8 cellular contexts compared by ENCODE assay signal in the genomic region with DNA sequence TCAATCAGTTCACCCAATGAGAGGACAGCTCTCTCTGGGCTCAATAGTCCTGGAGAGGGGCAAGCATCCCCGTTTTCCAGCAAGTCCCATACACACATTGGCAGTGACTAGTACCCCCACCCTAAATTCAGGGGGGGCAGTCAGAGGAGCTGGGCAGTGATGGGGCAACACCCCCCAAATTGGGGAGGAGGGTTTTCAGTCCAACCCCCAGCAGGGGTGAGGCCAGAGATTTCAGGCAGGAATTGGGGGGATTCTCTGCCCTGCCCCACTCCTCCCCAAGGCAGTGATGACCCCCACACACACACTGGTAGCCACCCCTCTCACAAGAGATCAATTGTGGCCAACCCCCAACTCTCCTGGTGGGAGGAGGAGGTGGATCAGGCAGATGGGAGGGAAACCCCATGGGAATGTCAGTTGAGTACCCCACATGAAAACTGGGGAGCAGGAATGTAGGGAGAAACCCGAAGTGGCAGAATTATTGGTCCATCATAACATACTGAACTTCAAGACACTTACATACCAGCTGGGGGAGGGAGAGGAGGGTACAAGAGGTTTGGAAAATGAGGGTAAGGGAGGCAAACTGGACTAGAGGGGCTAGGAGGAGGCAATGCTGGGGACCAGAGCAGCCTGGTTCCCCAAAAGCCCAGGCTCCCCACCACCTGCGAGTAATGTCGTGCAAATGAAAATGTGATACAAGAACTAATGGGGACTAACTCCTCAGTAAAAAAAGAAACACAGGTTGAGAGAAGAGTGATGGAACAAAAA. TPM values are rescaled to one million over a fixed set of nuclear protein-coding genes. Genes with fewer than 3 reads are reported as not detected.
DNase-seq lines count a peak whose midpoint lies in the region; ATAC-seq and TF ChIP-seq lines count a peak whose summit lies in the region.

No MANE protein-coding gene starts in this region.

- peaks cover 28% of the 10 kb centered on the region for H3K27me3 Mint-ChIP-seq in GM23338 (ENCODE audit: insufficient read depth, low read depth, poor library complexity)
- no peaks in the 10 kb centered on the region for H3K27me3 Mint-ChIP-seq in activated CD8-positive, alpha-beta T cell treated with anti-CD3 and anti-CD28 coated beads for 36 hours

- WGBS in stomach, 5 donors, result 67 to 80% (median 70%) methylated on average over 4 of the region's 4 CpGs

- no peak for TF ChIP-seq POLR2A in stomach (IDR thresholded peaks at IDR 0.05)

- H3K27me3 ChIP-seq in GM23338 (ENCODE audit: insufficient read depth), result no peaks in the 10 kb centered on the region
- H3K27me3 ChIP-seq in stomach, result no peaks in the 10 kb centered on the region

- H3K27ac Mint-ChIP-seq in GM23338, result no peak overlapping the region
- H3K27ac Mint-ChIP-seq in activated CD8-positive, alpha-beta T cell treated with anti-CD3 and anti-CD28 coated beads for 36 hours, result peak overlapping the region; percentile 79

- no peaks in the 10 kb centered on the region for H3K9me3 Mint-ChIP-seq in GM23338
- H3K9me3 Mint-ChIP-seq in activated CD8-positive, alpha-beta T cell treated with anti-CD3 and anti-CD28 coated beads for 36 hours, result no peaks in the 10 kb centered on the region

- H3K4me3 ChIP-seq in GM23338 (no peak overlapping the region), stomach (peak overlapping the region in 1 of 4 donors; percentile 9)

- H3F3A ChIP-seq in GM23338 (replicated peaks; ENCODE audit: low read depth), result peaks cover 24% of the 10 kb centered on the region; the same call in 1 of the 2 replicates

- H3K36me3 ChIP-seq in GM23338 (ENCODE audit: insufficient read depth) (peaks cover 5% of the 10 kb centered on the region; the same call in 1 of the 2 replicates), stomach (peaks cover 18 to 41% (median 26%) of the 10 kb centered on the region in 4 donors)

- H3K4me2 ChIP-seq in GM23338, result no peak overlapping the region

- no peak for TF ChIP-seq EP300 in stomach (IDR thresholded peaks at IDR 0.05)

- peaks cover 26% of the 10 kb centered on the region for H3K36me3 Mint-ChIP-seq in GM23338 (ENCODE audit: low read depth)
- H3K36me3 Mint-ChIP-seq in activated CD8-positive, alpha-beta T cell treated with anti-CD3 and anti-CD28 coated beads for 36 hours (ENCODE audit: low read depth), result peaks cover 30% of the 10 kb centered on the region

- no peak overlapping the region for H2AFZ ChIP-seq in GM23338

- intact Hi-C loops in activated CD8-positive, alpha-beta T cell treated with anti-CD3 and anti-CD28 coated beads for 36 hours (cut with micrococcal nuclease), result no loop called here
- intact Hi-C loops in left ventricle myocardium superior (cut with micrococcal nuclease), result no loop called here
- intact Hi-C loops in stomach (cut with DNase I; ENCODE audit: low total_unique reads), result no loop called here

- no peaks in the 10 kb centered on the region for H3K9me3 ChIP-seq in stomach

- CTCF ChIA-PET in activated CD8-positive, alpha-beta T cell treated with anti-CD3 and anti-CD28 coated beads for 36 hours (lab: Charles Lee), result interaction anchor here (0.9 to 5.2 kb wide), 10 partner anchors 8 to 66 kb away, joined by 3 to 37 read pairs (median 10); a partner anchor contains a TSS

- no peak overlapping the region; the same call in 1 of the 2 replicates for H3K27ac ChIP-seq in GM23338 (ENCODE audit: low read depth)
- peak overlapping the region; percentile 19 to 100 (median 99) for H3K27ac ChIP-seq in stomach

- ATAC-seq in GM23338 (no peak), left ventricle myocardium superior (no peak), GM18502 (IDR thresholded peaks at IDR 0.05; ENCODE audit: poor library complexity, unreplicated experiment) (no peak), GM18868 (IDR thresholded peaks at IDR 0.05; ENCODE audit: unreplicated experiment) (no peak), GM21526 (IDR thresholded peaks at IDR 0.05; ENCODE audit: low FRiP score, unreplicated experiment) (no peak)
- ATAC-seq in activated CD8-positive, alpha-beta T cell treated with anti-CD3 and anti-CD28 coated beads for 36 hours, result no peak

- H3K4me1 Mint-ChIP-seq in GM23338, result peaks cover 35% of the 10 kb centered on the region
- H3K4me1 Mint-ChIP-seq in activated CD8-positive, alpha-beta T cell treated with anti-CD3 and anti-CD28 coated beads for 36 hours (ENCODE audit: low read depth), result peaks cover 60% of the 10 kb centered on the region

- peaks cover 14% of the 10 kb centered on the region; the same call in 1 of the 2 replicates for H3K79me2 ChIP-seq in GM23338 (replicated peaks; ENCODE audit: insufficient read depth)

- POLR2A ChIA-PET in activated CD8-positive, alpha-beta T cell treated with anti-CD3 and anti-CD28 coated beads for 36 hours (lab: Charles Lee), result interaction anchor here (1.0 to 22.8 kb wide), 7 partner anchors 8 to 89 kb away, joined by 3 to 476 read pairs (median 22); a partner anchor contains a TSS

- DNase-seq in GM23338 (ENCODE audit: low spot score) (no peak), left ventricle myocardium superior (peak; percentile 13), stomach (no peak), SIG-M5 (lab: John Stamatoyannopoulos, UW) (no peak)
- no peak for DNase-seq in activated CD8-positive, alpha-beta T cell treated with anti-CD3 and anti-CD28 coated beads for 36 hours

- no peaks in the 10 kb centered on the region for H3K9me2 ChIP-seq in GM23338 (ENCODE audit: insufficient read depth)

- peaks cover 5% of the 10 kb centered on the region for H4K20me1 ChIP-seq in GM23338 (replicated peaks; ENCODE audit: insufficient read depth)

- TF ChIP-seq CTCF in GM23338 (conservative IDR thresholded peaks at IDR 0.05; ENCODE audit: low read depth in 2 of 2) (no peak), stomach (IDR thresholded peaks at IDR 0.05) (no peak)
- no peak for TF ChIP-seq CTCF in activated CD8-positive, alpha-beta T cell treated with anti-CD3 and anti-CD28 coated beads for 36 hours (IDR thresholded peaks at IDR 0.05)

- H3K4me1 ChIP-seq in GM23338 (ENCODE audit: insufficient read depth) (peaks cover 32% of the 10 kb centered on the region), stomach (peaks cover 51 to 78% (median 64%) of the 10 kb centered on the region in 4 donors)

- peak overlapping the region; percentile 33; the same call in 1 of the 3 replicates for H3K4me3 Mint-ChIP-seq in GM23338
- H3K4me3 Mint-ChIP-seq in activated CD8-positive, alpha-beta T cell treated with anti-CD3 and anti-CD28 coated beads for 36 hours, result no peak overlapping the region

TF ChIP-seq in GM23338, 12 proteins besides CTCF, POLR2A, EP300 and RAD21 (continues in another document):
- TF ChIP-seq NANOG (IDR thresholded peaks at IDR 0.05; ENCODE audit: borderline replicate concordance) (no peak), STAT1 (IDR thresholded peaks at IDR 0.05; ENCODE audit: unreplicated experiment) (no peak)

RNA-seq across cellular contexts. Expression of a gene that starts 3.1 kb away (rescaled TPM):
- 6.9 and 9.8 TPM in 2 replicates for total RNA-seq in GM23338 (2014; rRNA removed; shearing (Covaris generic))
- 25.4 and 32.3 TPM in 2 replicates for polyA plus RNA-seq in GM23338 (2016; fragmentation: Nextera tagmentation; extraction: Ambion mirVana)
- total RNA-seq in activated CD8-positive, alpha-beta T cell treated with anti-CD3 and anti-CD28 coated beads for 36 hours, result 10 to 100 TPM; 30.0 to 33.7 TPM
- 62.3 TPM for total RNA-seq in left ventricle myocardium superior
- 100 to 1,000 TPM in 1 of 5 donors, 10 to 100 TPM in 2, 1 to 10 TPM in 2; 6.7 to 104 (median 17.3) TPM for total RNA-seq in stomach
- 10 to 100 TPM; 32.4 to 58.8 (median 43.1) TPM for polyA plus RNA-seq in stomach

RNA-seq across cellular contexts. Expression of a gene that starts 7.4 kb away (rescaled TPM):
- total RNA-seq in GM23338 (2014; rRNA removed; shearing (Covaris generic)), result 36.1 and 40.5 TPM in 2 replicates
- 12.2 and 12.4 TPM in 2 replicates for polyA plus RNA-seq in GM23338 (2016; fragmentation: Nextera tagmentation; extraction: Ambion mirVana)
- 100 to 1,000 TPM; 123 to 129 TPM for total RNA-seq in activated CD8-positive, alpha-beta T cell treated with anti-CD3 and anti-CD28 coated beads for 36 hours
- total RNA-seq in left ventricle myocardium superior, result 126 TPM
- total RNA-seq in stomach, result 100 to 1,000 TPM in 3 of 5 donors, 10 to 100 TPM in 2; 16.2 to 163 (median 137) TPM
- polyA plus RNA-seq in stomach, result 10 to 100 TPM; 47.2 to 69.4 (median 66.7) TPM

RNA-seq across cellular contexts. Expression of a gene that starts 16.5 kb away (rescaled TPM):
- total RNA-seq in GM23338 (2014; rRNA removed; shearing (Covaris generic)), result 11.0 and 20.4 TPM in 2 replicates
- polyA plus RNA-seq in GM23338 (2016; fragmentation: Nextera tagmentation; extraction: Ambion mirVana) (10.8 and 16.3 TPM in 2 replicates), stomach (10 to 100 TPM in 1 of 3 donors, 1 to 10 TPM in 2; 6.3 to 10.3 (median 8.0) TPM)
- 10 to 100 TPM; 33.4 to 35.9 TPM for total RNA-seq in activated CD8-positive, alpha-beta T cell treated with anti-CD3 and anti-CD28 coated beads for 36 hours
- total RNA-seq in left ventricle myocardium superior (5.2 TPM), stomach (10 to 100 TPM in 3 of 5 donors, 1 to 10 TPM in 2; 5.2 to 37.6 (median 14.9) TPM)

RNA-seq across cellular contexts. Expression of a gene that starts 30.3 kb away (rescaled TPM):
- 3.9 and 7.1 TPM in 2 replicates for total RNA-seq in GM23338 (2014; rRNA removed; shearing (Covaris generic))
- polyA plus RNA-seq in GM23338 (2016; fragmentation: Nextera tagmentation; extraction: Ambion mirVana), result 1.8 and 2.1 TPM in 2 replicates
- total RNA-seq in activated CD8-positive, alpha-beta T cell treated with anti-CD3 and anti-CD28 coated beads for 36 hours, result 1 to 10 TPM; 5.5 to 6.2 TPM
- total RNA-seq in left ventricle myocardium superior, result 9.4 TPM
- total RNA-seq in stomach, result 10 to 100 TPM in 2 of 5 donors, 1 to 10 TPM in 2, under 1 TPM in 1; 0.58 to 70.1 (median 4.6) TPM
- 1 to 10 TPM; 6.6 to 9.2 (median 7.9) TPM for polyA plus RNA-seq in stomach

RNA-seq across cellular contexts. Expression of a gene that starts 35.7 kb away (rescaled TPM):
- 0.14 TPM in 1 of 2 replicates, not detected in the other for total RNA-seq in GM23338 (2014; rRNA removed; shearing (Covaris generic))
- polyA plus RNA-seq in GM23338 (2016; fragmentation: Nextera tagmentation; extraction: Ambion mirVana) (0.24 TPM in 1 of 2 replicates, not detected in the other), stomach (under 1 TPM in 2 of 3 donors, not detected in 1; 0.58 to 0.92 TPM)
- total RNA-seq in activated CD8-positive, alpha-beta T cell treated with anti-CD3 and anti-CD28 coated beads for 36 hours, result 1 to 10 TPM; 4.0 to 4.9 TPM
- total RNA-seq in left ventricle myocardium superior (not detected), stomach (not detected)
